8 cellular contexts compared by ENCODE assay signal in genomic region chr1:2228157-2228594, GRCh38. TPM values are rescaled to one million over a fixed set of nuclear protein-coding genes. Genes with fewer than 3 reads are reported as not detected.
DNase-seq lines count a peak whose midpoint lies in the region; ATAC-seq lines count a peak whose summit lies in the region.

SKI (plus strand) TSS chr1:2228319; CDS start chr1:2228767, 448 bp downstream.

- 1% methylated on average over 21 to 100 of the region's 100 CpGs for WGBS in aorta, 2 donors

- peak within 1 kb of the TSS; percentile 23; the same call in 1 of the 2 replicates for H3K4me3 ChIP-seq in Jurkat, Clone E6-1 (ENCODE audit: low read length)
- peak within 1 kb of the TSS; percentile 57 for H3K4me3 ChIP-seq in mononuclear cell (ENCODE audit: low read length)
- peak within 1 kb of the TSS; percentile 93 for H3K4me3 ChIP-seq in aorta (ENCODE audit: low read length in 2 of 2)

- H3K4me1 ChIP-seq in mononuclear cell (ENCODE audit: insufficient read depth, low read length) (peaks cover 62% of the 10 kb centered on the region), aorta (ENCODE audit: control insufficient read depth in 1 of 2, insufficient read depth in 2 of 2, low read length in 2 of 2) (no peaks in the 10 kb centered on the region)

- DNase-seq in A172 (ENCODE audit: low spot score) (no peak), dermis blood vessel endothelial cell (no peak), aorta (no peak), SW480 (ENCODE audit: low spot score) (no peak)
- DNase-seq in Jurkat, Clone E6-1 (ENCODE audit: low read depth, low spot score) = no peak
- DNase-seq in stimulated activated CD4-positive, alpha-beta T cell treated with anti-CD3 and anti-CD28 coated beads, Interleukin-12 subunit alpha, Interleukin-12 subunit beta, amount 100 ng/mL, for 4 hours = no peak

- H3K27ac ChIP-seq in aorta (ENCODE audit: low read depth in 1 of 2, low read length in 2 of 2) = peak within 1 kb of the TSS; percentile 91 to 99

- H3K36me3 ChIP-seq in aorta (ENCODE audit: control insufficient read depth in 1 of 2, insufficient read depth in 2 of 2, low read length in 1 of 2) = no peaks in the 10 kb centered on the region

- no peaks in the 10 kb centered on the region for H3K9me3 ChIP-seq in mononuclear cell (ENCODE audit: low read depth, low read length)
- H3K9me3 ChIP-seq in aorta (ENCODE audit: control insufficient read depth, low read length) = no peaks in the 10 kb centered on the region

- intact Hi-C loops in aorta (cut with DNase I) = loop anchor here in 1 of 2 donors (2.0 kb wide), 1 partner anchor 23 kb away; no protein-coding TSS in a partner anchor

- ATAC-seq in aorta (ENCODE audit: low FRiP score) (no peak), GM19351 (IDR thresholded peaks at IDR 0.05; ENCODE audit: unreplicated experiment) (no peak)

- H3K27me3 ChIP-seq in mononuclear cell (ENCODE audit: insufficient read depth, low read length) (no peaks in the 10 kb centered on the region), aorta (ENCODE audit: control insufficient read depth in 1 of 2, insufficient read depth in 2 of 2, low read length in 1 of 2) (no peaks in the 10 kb centered on the region)

RNA-seq across cellular contexts. Expression of gene SKI, which starts in this region (rescaled TPM):
- total RNA-seq in A172 (2014; rRNA removed; shearing (Covaris generic)) = 4.1 and 14.8 TPM in 2 replicates
- polyA plus RNA-seq in Jurkat, Clone E6-1 (2012; ENCODE audit: insufficient read depth, insufficient read length) = 4.5 TPM
- total RNA-seq in dermis blood vessel endothelial cell (26.7 and 44.4 TPM in 2 replicates), mononuclear cell (47.5 TPM), aorta (100 to 1,000 TPM; 114 to 129 TPM)
- polyA plus RNA-seq in aorta = 10 to 100 TPM; 20.7 to 34.7 TPM

Comparison
In these comparisons a context has a peak if more than half of its experiments do, and no peak if none do; other contexts are left out.
1. H3K4me3 ChIP-seq: peak in every context shown above with its lines; median percentile 93 in aorta; 57 in mononuclear cell; 23 in Jurkat, Clone E6-1.